In the genomic region with DNA sequence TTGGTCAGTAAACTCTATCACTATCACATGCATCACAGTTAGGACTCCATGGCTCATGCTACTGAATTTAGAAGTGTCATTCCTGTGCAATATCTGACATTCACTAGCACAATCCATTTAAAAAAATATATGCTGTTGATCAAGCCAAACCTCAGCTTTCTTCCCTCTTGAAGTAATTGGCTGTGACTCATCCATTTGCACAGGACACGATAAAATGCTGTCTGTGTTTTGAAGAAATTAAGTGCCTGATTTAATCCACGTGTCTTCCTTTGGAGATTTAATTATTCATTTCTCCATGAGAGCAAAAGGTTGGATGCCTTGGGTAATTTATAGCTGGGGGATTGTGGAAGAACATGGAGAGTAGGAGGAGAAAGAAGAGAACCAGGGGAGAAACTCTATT, we compare ENCODE assay signal across 26 cellular contexts. TPM values are rescaled to one million over a fixed set of nuclear protein-coding genes. Genes with fewer than 3 reads are reported as not detected.
DNase-seq lines count a peak whose midpoint lies in the region; ATAC-seq, FAIRE-seq and TF ChIP-seq lines count a peak whose summit lies in the region.
"Had no signal": no experiment of that assay in that cellular context is flagged by ENCODE, and none has a peak within 500 bp of the region (broad histone marks: within the 10 kb centered on the region; RNA-seq: fewer than 3 reads in every experiment).

No MANE protein-coding gene starts in this region.

- FAIRE-seq in RCC 7860 (lab: Jason Lieb, UNC) = no peak
- FAIRE-seq: A549, GM12878, H1 had no signal

- intact Hi-C loops in left ventricle myocardium superior (cut with micrococcal nuclease) = no loop called here

- peak; percentile 44 for DNase-seq in AG10803 (ENCODE audit: low read depth)
- peak; percentile 28 for DNase-seq in HCEC 1CT
- DNase-seq in astrocyte of the spinal cord (ENCODE audit: low read depth, low spot score) = peak; percentile 47
- peak; percentile 42 for DNase-seq in renal cortical epithelial cell (ENCODE audit: low read depth)
- no peak for DNase-seq in RCC 7860 (ENCODE audit: low spot score)
- DNase-seq in left ventricle myocardium superior = no peak
- DNase-seq: EL, GDM1, IMR-90, KG1, NCI-H1048, NCI-H1417, NCI-H1694, NCI-H2029 treated with DMSO at 0.1 percent for 48 hours, NCI-H2171, NCI-H226, NCI-H510A, NCI-H69, SIG-M5 had no signal

- TF ChIP-seq CTCF in AG10803 (conservative IDR thresholded peaks at IDR 0.05; ENCODE audit: low read length) (no peak), astrocyte of the spinal cord (IDR thresholded peaks at IDR 0.05; ENCODE audit: low read depth, low read length) (no peak)

- in situ Hi-C loops in astrocyte of the spinal cord (cut with HindIII; ENCODE audit: low sequenced_read_pairs) = no loop called here

- no peak overlapping the region for H3K4me3 ChIP-seq in AG10803 (ENCODE audit: low read length)
- H3K4me3 ChIP-seq in astrocyte of the spinal cord (ENCODE audit: low read depth, low read length) = no peak overlapping the region
- H3K4me3 ChIP-seq: A549, GM12878, SK-N-MC had no signal

- no peak for ATAC-seq in left ventricle myocardium superior
- no peak for ATAC-seq in GM21737 (IDR thresholded peaks at IDR 0.05; ENCODE audit: unreplicated experiment)
- ATAC-seq: A549, GM12878, HCT116, Panc1 had no signal

RNA-seq across cellular contexts. Expression of a gene that starts 38.9 kb away (rescaled TPM):
- 0.05 and 0.35 TPM in 2 replicates for total RNA-seq in renal cortical epithelial cell
- 34.5 TPM for total RNA-seq in left ventricle myocardium superior
- total RNA-seq: IMR-90 had no signal

Comparison
In these comparisons a context has a peak if more than half of its experiments do, and no peak if none do; other contexts are left out.
1. DNase-seq: peak in AG10803 (single experiment), HCEC 1CT (single experiment), astrocyte of the spinal cord (single experiment) and renal cortical epithelial cell (single experiment); none in RCC 7860 (single experiment) and left ventricle myocardium superior (single experiment).
2. RNA of a gene that starts 38.9 kb away (total RNA-seq): 34.5 TPM in left ventricle myocardium superior (single experiment); 0.05 to 0.35 TPM in renal cortical epithelial cell; every median in the first group is over 10 times any median in the second.